8 cellular contexts compared by ENCODE assay signal in the genomic region with DNA sequence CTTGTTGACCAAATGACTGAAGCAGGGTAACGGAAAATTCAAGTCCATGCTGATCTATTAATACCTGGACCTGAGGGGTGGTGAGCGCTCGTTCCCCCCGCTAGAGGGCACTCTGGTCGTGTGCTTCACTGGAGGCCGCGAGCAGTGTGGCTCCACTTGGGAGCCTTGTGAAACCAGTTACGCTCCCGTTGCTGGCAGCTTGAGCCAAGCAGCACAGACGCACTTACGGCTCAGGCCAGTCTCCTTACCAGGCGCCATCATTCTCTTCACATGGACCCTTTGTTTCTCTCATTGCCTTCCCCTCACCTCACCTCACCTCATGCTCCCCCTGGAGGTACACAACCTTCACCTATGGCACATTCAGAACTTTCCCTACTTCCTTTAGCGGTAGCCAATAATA. TPM values are rescaled to one million over a fixed set of nuclear protein-coding genes. Genes with fewer than 3 reads are reported as not detected.
DNase-seq lines count a peak whose midpoint lies in the region; ATAC-seq, FAIRE-seq and TF ChIP-seq lines count a peak whose summit lies in the region.

No MANE protein-coding gene starts in this region.

- peak overlapping the region; percentile 9 for H3K4me3 Mint-ChIP-seq in activated B cell treated with CpG ODN at 0.5 μM for 24 hours

- peak; percentile 95 for ATAC-seq in GM18867 (IDR thresholded peaks at IDR 0.05; ENCODE audit: unreplicated experiment)
- ATAC-seq in HG03139 (IDR thresholded peaks at IDR 0.05; ENCODE audit: unreplicated experiment): peak; percentile 67
- peak; percentile 71 for ATAC-seq in activated B cell treated with CpG ODN at 0.5 μM for 24 hours (ENCODE audit: low read depth)

- DNase-seq in ACHN: peak; percentile 89
- DNase-seq in NCI-H2227 treated with DMSO at 0.1 percent for 48 hours (lab: John Stamatoyannopoulos, UW): peak; percentile 85
- DNase-seq in activated B cell treated with CpG ODN at 0.5 μM for 24 hours: peak; percentile 34
- DNase-seq in cardiac fibroblast (ENCODE audit: low read depth in 2 of 2): peak; percentile 95 to 97
- peak; percentile 66 for DNase-seq in keratinocyte (ENCODE audit: low read depth, low spot score)
- peak; percentile 37 to 50 for DNase-seq in stimulated activated CD4-positive, alpha-beta T cell treated with anti-CD3 and anti-CD28 coated beads, Interleukin-1b, Interleukin-23, amount 100 ng/mL, for 4 hours (ENCODE audit: low read depth in 2 of 2)

- no peaks in the 10 kb centered on the region for H3K79me2 ChIP-seq in keratinocyte (ENCODE audit: control insufficient read depth, insufficient read depth, low read length)

- TF ChIP-seq CTCF in activated B cell treated with CpG ODN at 0.5 μM for 24 hours (IDR thresholded peaks at IDR 0.05) (no peak), cardiac fibroblast (IDR thresholded peaks at IDR 0.05; ENCODE audit: low read depth, low read length) (peak; percentile 95), keratinocyte (optimal IDR thresholded peaks at IDR 0.05 in 1 of 3, IDR thresholded peaks at IDR 0.05 in 1 of 3, conservative IDR thresholded peaks at IDR 0.05 in 1 of 3; ENCODE audit: extremely low read depth in 1 of 3, insufficient read depth in 2 of 3, low read length in 3 of 3) (peak; percentile 93 to 98 (median 94))

- no peak overlapping the region for H3K27ac ChIP-seq in keratinocyte (ENCODE audit: control insufficient read depth, insufficient read depth, low read length)

- H3K4me1 ChIP-seq in keratinocyte (ENCODE audit: control insufficient read depth, extremely low read depth, insufficient read depth, low read length): peaks cover 45% of the 10 kb centered on the region

- H3K9me1 ChIP-seq in keratinocyte (ENCODE audit: control insufficient read depth, extremely low read depth, insufficient read depth, low read length): no peaks in the 10 kb centered on the region

- no peak overlapping the region for H3K4me3 ChIP-seq in cardiac fibroblast (replicated peaks in 1 of 2; ENCODE audit: low read depth in 2 of 2, low read length in 2 of 2)
- H3K4me3 ChIP-seq in keratinocyte (ENCODE audit: control insufficient read depth in 2 of 3, extremely low read depth in 1 of 3, insufficient read depth in 2 of 3, low read depth in 1 of 3, low read length in 3 of 3): no peak overlapping the region

- peak overlapping the region; percentile 60 for H2AFZ ChIP-seq in keratinocyte (ENCODE audit: control insufficient read depth, low read length)

- H3K36me3 Mint-ChIP-seq in activated B cell treated with CpG ODN at 0.5 μM for 24 hours (ENCODE audit: low read depth): no peaks in the 10 kb centered on the region

- H4K20me1 ChIP-seq in keratinocyte (ENCODE audit: control insufficient read depth, extremely low read depth, insufficient read depth, low read length): no peaks in the 10 kb centered on the region

- no peak overlapping the region for H3K9ac ChIP-seq in keratinocyte (ENCODE audit: control insufficient read depth, extremely low read depth, insufficient read depth, low read length)

- CTCF ChIA-PET in activated B cell treated with CpG ODN at 0.5 μM for 24 hours (lab: Charles Lee): interaction anchor here (1.5 to 3.2 kb wide), 3 partner anchors 8 to 457 kb away, joined by 4 to 21 read pairs (median 6); no protein-coding TSS in a partner anchor

- dilution Hi-C loops in keratinocyte (cut with MboI; ENCODE audit: extremely low pct_ligation_motif_present, low sequenced_read_pairs): loop anchor here (10.0 to 25.0 kb wide), 2 partner anchors 323 to 456 kb away; no protein-coding TSS in a partner anchor

- peak; percentile 88 for FAIRE-seq in keratinocyte (lab: Jason Lieb, UNC)

- no peaks in the 10 kb centered on the region for H3K9me3 Mint-ChIP-seq in activated B cell treated with CpG ODN at 0.5 μM for 24 hours

- POLR2A ChIA-PET in activated B cell treated with CpG ODN at 0.5 μM for 24 hours (lab: Charles Lee): no interaction called here

- peaks cover 3% of the 10 kb centered on the region for H3K4me1 Mint-ChIP-seq in activated B cell treated with CpG ODN at 0.5 μM for 24 hours

- no peaks in the 10 kb centered on the region for H3K27me3 ChIP-seq in keratinocyte (ENCODE audit: control insufficient read depth, extremely low read depth, insufficient read depth, low read length)

- peaks cover 26% of the 10 kb centered on the region for H3K27me3 Mint-ChIP-seq in activated B cell treated with CpG ODN at 0.5 μM for 24 hours

- no peaks in the 10 kb centered on the region for H3K9me3 ChIP-seq in keratinocyte (ENCODE audit: control insufficient read depth, low read depth, low read length)

- in situ Hi-C loops in ACHN (cut with HindIII; ENCODE audit: low pct_ligation_motif_present, low pct_unique_long_range_greater_than_20kb, low sequenced_read_pairs): loop anchor here (25.0 kb wide), 1 partner anchor 323 kb away; no protein-coding TSS in a partner anchor

- no peaks in the 10 kb centered on the region for H3K36me3 ChIP-seq in keratinocyte (ENCODE audit: control insufficient read depth in 2 of 2, extremely low read depth in 1 of 2, insufficient read depth in 2 of 2, low read length in 2 of 2)

- peak overlapping the region; percentile 31 for H3K4me2 ChIP-seq in keratinocyte (ENCODE audit: control insufficient read depth, extremely low read depth, insufficient read depth, low read depth, low read length)

- intact Hi-C loops in activated B cell treated with CpG ODN at 0.5 μM for 24 hours (cut with micrococcal nuclease): loop anchor here (1.0 to 5.0 kb wide), 2 partner anchors 568 to 838 kb away; no protein-coding TSS in a partner anchor

- no peak overlapping the region for H3K27ac Mint-ChIP-seq in activated B cell treated with CpG ODN at 0.5 μM for 24 hours

RNA-seq across cellular contexts. Expression of a gene that starts 49.7 kb away (rescaled TPM):
- total RNA-seq in activated B cell treated with CpG ODN at 0.5 μM for 24 hours: 0.91 TPM in 1 of 2 replicates, not detected in the other
- polyA plus RNA-seq in keratinocyte: 0.26 to 1.1 TPM (median 0.37 TPM) in 3 replicates
- 0.07 TPM for polyA plus RNA-seq in keratinocyte (2011; ENCODE audit: low read depth)
- polyA plus RNA-seq in keratinocyte (2011; cell fraction: cytosol; rRNA removed): 0.34 and 0.35 TPM in 2 replicates
- 0.47 and 0.52 TPM in 2 replicates for polyA plus RNA-seq in keratinocyte (2011; cell fraction: nucleus; rRNA removed)
- polyA plus RNA-seq in keratinocyte (2012; ENCODE audit: low replicate concordance): 0.40 TPM in 1 of 2 replicates, not detected in the other
- polyA minus RNA-seq in keratinocyte: not detected in 3 replicates
- polyA minus RNA-seq in keratinocyte (2011; cell fraction: cytosol; rRNA and poly(A)+ RNA removed): not detected
- polyA minus RNA-seq in keratinocyte (2011; cell fraction: nucleus; rRNA and poly(A)+ RNA removed): 0.54 TPM in 1 of 2 replicates, not detected in the other

Comparison
In these comparisons a context has a peak if more than half of its experiments do, and no peak if none do; other contexts are left out.
1. DNase-seq: peak in every context shown above with its lines; median percentile 96 in cardiac fibroblast; 89 in ACHN; 85 in NCI-H2227 treated with DMSO at 0.1 percent for 48 hours; 66 in keratinocyte; 44 in stimulated activated CD4-positive, alpha-beta T cell treated with anti-CD3 and anti-CD28 coated beads, Interleukin-1b, Interleukin-23, amount 100 ng/mL, for 4 hours; 34 in activated B cell treated with CpG ODN at 0.5 μM for 24 hours.